1 cellular context compared by ENCODE assay signal in genomic region chr12:132690112-132690511, GRCh38.
TF ChIP-seq lines count a peak whose summit lies in the region.

No MANE protein-coding gene starts in this region.

TF ChIP-seq in GM12878, 131 proteins besides CTCF, POLR2A, EP300 and RAD21:
- TF ChIP-seq BRCA1 (IDR thresholded peaks at IDR 0.05; ENCODE audit: low read depth, low read length) (no peak), ZSCAN29 (IDR thresholded peaks at IDR 0.05) (no peak), MLLT1 (IDR thresholded peaks at IDR 0.05) (peak; percentile 60; the same call in 1 of the 2 replicates)
TF ChIP-seq in GM12878: peak in this region for 1.
